Comparison of ENCODE assay signal across 9 cellular contexts in genomic region chr12:62261876-62262275, GRCh38. TPM values are rescaled to one million over a fixed set of nuclear protein-coding genes. Genes with fewer than 3 reads are reported as not detected.
A peak's percentile ranks its signal among the peaks of the same experiment; 100 is the strongest.
DNase-seq lines count a peak whose midpoint lies in the region; ATAC-seq and TF ChIP-seq lines count a peak whose summit lies in the region.
"Had no signal": no experiment of that assay in that cellular context is flagged by ENCODE, and none has a peak within 500 bp of the region (broad histone marks: within the 10 kb centered on the region; RNA-seq: fewer than 3 reads in every experiment).

No MANE protein-coding gene starts in this region.

- H3K9me3 ChIP-seq in spleen = no peaks in the 10 kb centered on the region

- CTCF ChIA-PET in activated CD4-positive, alpha-beta T cell treated with anti-CD3 and anti-CD28 coated beads, Interleukin-2, amount 10 ng/mL, durations not matched to agents 7 days and 5 days (lab: Charles Lee) = no interaction called here

- peak overlapping the region; percentile 99 for H3K27ac Mint-ChIP-seq in activated CD4-positive, alpha-beta T cell treated with anti-CD3 and anti-CD28 coated beads, Interleukin-2, amount 10 ng/mL, durations not matched to agents 7 days and 5 days

- H3K4me1 ChIP-seq in spleen = peaks cover 51 to 87% (median 69%) of the 10 kb centered on the region in 6 donors

- H3K4me3 ChIP-seq in WI38 (ENCODE audit: low read depth, low read length) = peak overlapping the region; percentile 80
- H3K4me3 ChIP-seq in fibroblast of villous mesenchyme (ENCODE audit: low read depth, low read length) = peak overlapping the region; percentile 95
- H3K4me3 ChIP-seq in spleen = peak overlapping the region in 7 of 8 donors; percentile 88 to 99 (median 94)

- POLR2A ChIA-PET in activated CD4-positive, alpha-beta T cell treated with anti-CD3 and anti-CD28 coated beads, Interleukin-2, amount 10 ng/mL, durations not matched to agents 7 days and 5 days (lab: Charles Lee) = interaction anchor here (1.1 kb wide), 1 partner anchor 11 kb away, joined by 3 read pairs; no protein-coding TSS in a partner anchor

- H3K27ac ChIP-seq in spleen = peak overlapping the region in 7 of 8 donors; percentile 39 to 99 (median 98)

- H3K27me3 Mint-ChIP-seq in activated CD4-positive, alpha-beta T cell treated with anti-CD3 and anti-CD28 coated beads, Interleukin-2, amount 10 ng/mL, durations not matched to agents 7 days and 5 days = no peaks in the 10 kb centered on the region

- no peaks in the 10 kb centered on the region for H3K36me3 ChIP-seq in spleen

- 62 to 72% (median 69%) methylated on average over 8 of the region's 8 CpGs for WGBS in spleen, 5 donors

- intact Hi-C loops in spleen (cut with DNase I; ENCODE audit: low total_unique reads) = no loop called here

- H3K27me3 ChIP-seq in spleen (replicated peaks in 1 of 7) = no peaks in the 10 kb centered on the region

- peaks cover 55% of the 10 kb centered on the region for H3K4me1 Mint-ChIP-seq in activated CD4-positive, alpha-beta T cell treated with anti-CD3 and anti-CD28 coated beads, Interleukin-2, amount 10 ng/mL, durations not matched to agents 7 days and 5 days

- no peak for DNase-seq in activated CD4-positive, alpha-beta T cell treated with anti-CD3 and anti-CD28 coated beads, Interleukin-2, amount 10 ng/mL, durations not matched to agents 7 days and 5 days
- no peak for DNase-seq in activated CD4-positive, alpha-beta T cell treated with anti-CD3 and anti-CD28 coated beads, Interleukin-2, amount 50 U/mL, for 48 hours
- DNase-seq in fibroblast of villous mesenchyme (ENCODE audit: low read depth) = no peak
- DNase-seq in spleen = no peak
- DNase-seq in MV-4-11 (lab: John Stamatoyannopoulos, UW) = no peak
- no peak for DNase-seq in NOMO-1 (lab: John Stamatoyannopoulos, UW; ENCODE audit: unreplicated experiment in 2 of 2)
- DNase-seq: NCI-H526 treated with DMSO at 0.1 percent for 48 hours had no signal

- TF ChIP-seq CTCF in WI38 (IDR thresholded peaks at IDR 0.05; ENCODE audit: low read depth, low read length) = no peak
- TF ChIP-seq CTCF in fibroblast of villous mesenchyme (IDR thresholded peaks at IDR 0.05; ENCODE audit: insufficient read depth, low read depth, low read length) = no peak
- TF ChIP-seq CTCF in spleen (IDR thresholded peaks at IDR 0.05 in 8 of 11, conservative IDR thresholded peaks at IDR 0.05 in 3 of 11) = no peak

- H3K4me3 Mint-ChIP-seq in activated CD4-positive, alpha-beta T cell treated with anti-CD3 and anti-CD28 coated beads, Interleukin-2, amount 10 ng/mL, durations not matched to agents 7 days and 5 days = peak overlapping the region; percentile 97

- ATAC-seq in GM21390 (IDR thresholded peaks at IDR 0.05; ENCODE audit: unreplicated experiment) = no peak

- peaks cover 38% of the 10 kb centered on the region for H3K36me3 Mint-ChIP-seq in activated CD4-positive, alpha-beta T cell treated with anti-CD3 and anti-CD28 coated beads, Interleukin-2, amount 10 ng/mL, durations not matched to agents 7 days and 5 days (ENCODE audit: low read depth)

- TF ChIP-seq POLR2A in spleen (IDR thresholded peaks at IDR 0.05) = no peak

- no peaks in the 10 kb centered on the region for H3K9me3 Mint-ChIP-seq in activated CD4-positive, alpha-beta T cell treated with anti-CD3 and anti-CD28 coated beads, Interleukin-2, amount 10 ng/mL, durations not matched to agents 7 days and 5 days

RNA-seq across cellular contexts. Expression of gene USP15, which starts 1.7 kb away (rescaled TPM):
- total RNA-seq in activated CD4-positive, alpha-beta T cell treated with anti-CD3 and anti-CD28 coated beads, Interleukin-2, amount 10 ng/mL, durations not matched to agents 7 days and 5 days = 100 to 1,000 TPM; 162 to 167 TPM
- total RNA-seq in fibroblast of villous mesenchyme = 51.2 and 66.1 TPM in 2 replicates
- total RNA-seq in spleen = 100 to 1,000 TPM; 145 to 288 (median 183) TPM
- polyA plus RNA-seq in spleen = 100 to 1,000 TPM in 1 of 3 donors, 10 to 100 TPM in 2; 65.3 to 115 (median 87.1) TPM
